In genomic region chr12:26808766-26809460, GRCh38 we compare ENCODE assay signal across 1 cellular context.
TF ChIP-seq lines count a peak whose summit lies in the region.

No MANE protein-coding gene starts in this region.

TF ChIP-seq in GM12878, 131 proteins besides CTCF, POLR2A, EP300 and RAD21 (continued from another document):
- no peak for TF ChIP-seq SKIL (IDR thresholded peaks at IDR 0.05; ENCODE audit: low read depth, poor library complexity, severe bottlenecking)
- no peak for TF ChIP-seq HCFC1 (IDR thresholded peaks at IDR 0.05; ENCODE audit: low read length)
- TF ChIP-seq SMC3 (IDR thresholded peaks at IDR 0.05; ENCODE audit: borderline replicate concordance, low read length), result no peak
- no peak for TF ChIP-seq YY1 (IDR thresholded peaks at IDR 0.05; ENCODE audit: low read depth, low read length)
- no peak for TF ChIP-seq SIN3A (IDR thresholded peaks at IDR 0.05; ENCODE audit: low read depth, low read length)
- 0 out of 2 replicates have a peak, but pooled peaks have one; percentile 19 for TF ChIP-seq MXI1 (IDR thresholded peaks at IDR 0.05; ENCODE audit: low read depth, low read length)
- no peak for TF ChIP-seq ZSCAN29 (IDR thresholded peaks at IDR 0.05)
- TF ChIP-seq PAX8 (IDR thresholded peaks at IDR 0.05), result no peak
- peak; percentile 24; the same call in 1 of the 2 replicates for TF ChIP-seq RELB (IDR thresholded peaks at IDR 0.05; ENCODE audit: low read depth)
- TF ChIP-seq RCOR1 (conservative IDR thresholded peaks at IDR 0.05; ENCODE audit: low read depth, low read length), result no peak
- 0 out of 2 replicates have a peak, but pooled peaks have one; percentile 21 for TF ChIP-seq MLLT1 (IDR thresholded peaks at IDR 0.05)
- peak; percentile 57; the same call in 1 of the 2 replicates for TF ChIP-seq IKZF1 (conservative IDR thresholded peaks at IDR 0.05)
- TF ChIP-seq CREB1 (IDR thresholded peaks at IDR 0.05; ENCODE audit: low read depth), result no peak
- TF ChIP-seq RBBP5 (conservative IDR thresholded peaks at IDR 0.05), result no peak
- TF ChIP-seq REST (IDR thresholded peaks at IDR 0.05; ENCODE audit: low read depth, low read length), result no peak
- TF ChIP-seq IKZF2 (IDR thresholded peaks at IDR 0.05), result peak in 1 of 2 experiments; percentile 69; a peak in 2 of 4 replicates
- TF ChIP-seq HSF1 (IDR thresholded peaks at IDR 0.05; ENCODE audit: low read depth, low read length), result no peak
- TF ChIP-seq MAX (IDR thresholded peaks at IDR 0.05; ENCODE audit: low read depth, low read length), result no peak
